ENCODE assay signal across 8 cellular contexts in genomic region chr5:10761842-10762165, GRCh38. TPM values are rescaled to one million over a fixed set of nuclear protein-coding genes. Genes with fewer than 3 reads are reported as not detected.
DNase-seq lines count a peak whose midpoint lies in the region; ATAC-seq and TF ChIP-seq lines count a peak whose summit lies in the region.

No MANE protein-coding gene starts in this region.

- POLR2A ChIA-PET in naive thymus-derived CD8-positive, alpha-beta T cell (lab: Charles Lee), result interaction anchor here (1.5 kb wide), 1 partner anchor 8 kb away, joined by 4 read pairs; no protein-coding TSS in a partner anchor

- peak overlapping the region; percentile 96 for H3K4me3 ChIP-seq in coronary artery

- DNase-seq in activated CD8-positive, alpha-beta memory T cell treated with anti-CD3 and anti-CD28 coated beads, Interleukin-2, amount 10 ng/mL, durations not matched to agents 7 days and 5 days, result no peak
- no peak for DNase-seq in activated CD8-positive, alpha-beta memory T cell treated with anti-CD3 and anti-CD28 coated beads, Interleukin-2, amount 50 U/mL, for 48 hours
- DNase-seq in NCI-H2227 (lab: John Stamatoyannopoulos, UW; ENCODE audit: unreplicated experiment) (peak; percentile 40), coronary artery (ENCODE audit: low spot score) (no peak), NCI-H774 (lab: John Stamatoyannopoulos, UW) (no peak)
- no peak for DNase-seq in naive thymus-derived CD8-positive, alpha-beta T cell
- DNase-seq in stimulated activated CD4-positive, alpha-beta T cell treated with anti-CD3 and anti-CD28 coated beads, Interleukin-4, amount 100 ng/mL, for 4 hours, result no peak
- DNase-seq in stimulated activated CD4-positive, alpha-beta T cell treated with anti-CD3 and anti-CD28 coated beads, Interleukin-1b, Interleukin-23, amount 100 ng/mL, for 48 hours, result no peak

- H3K36me3 Mint-ChIP-seq in activated CD8-positive, alpha-beta memory T cell treated with anti-CD3 and anti-CD28 coated beads, Interleukin-2, amount 10 ng/mL, durations not matched to agents 7 days and 5 days, result peaks cover 7% of the 10 kb centered on the region
- H3K36me3 Mint-ChIP-seq in naive thymus-derived CD8-positive, alpha-beta T cell, result peaks cover 0 to 7% (median 0%) of the 10 kb centered on the region in 3 donors

- H3K27me3 Mint-ChIP-seq in activated CD8-positive, alpha-beta memory T cell treated with anti-CD3 and anti-CD28 coated beads, Interleukin-2, amount 10 ng/mL, durations not matched to agents 7 days and 5 days, result no peaks in the 10 kb centered on the region
- H3K27me3 Mint-ChIP-seq in naive thymus-derived CD8-positive, alpha-beta T cell, result peaks cover 0 to 8% (median 0%) of the 10 kb centered on the region in 5 donors

- peak overlapping the region; percentile 98 for H3K27ac ChIP-seq in coronary artery

- no peak for ATAC-seq in activated CD8-positive, alpha-beta memory T cell treated with anti-CD3 and anti-CD28 coated beads, Interleukin-2, amount 10 ng/mL, durations not matched to agents 7 days and 5 days
- ATAC-seq in naive thymus-derived CD8-positive, alpha-beta T cell, result no peak

- H3K9me3 Mint-ChIP-seq in activated CD8-positive, alpha-beta memory T cell treated with anti-CD3 and anti-CD28 coated beads, Interleukin-2, amount 10 ng/mL, durations not matched to agents 7 days and 5 days (ENCODE audit: low read depth), result no peaks in the 10 kb centered on the region
- no peaks in the 10 kb centered on the region for H3K9me3 Mint-ChIP-seq in naive thymus-derived CD8-positive, alpha-beta T cell

- H3K4me1 Mint-ChIP-seq in activated CD8-positive, alpha-beta memory T cell treated with anti-CD3 and anti-CD28 coated beads, Interleukin-2, amount 10 ng/mL, durations not matched to agents 7 days and 5 days, result peaks cover 37% of the 10 kb centered on the region
- H3K4me1 Mint-ChIP-seq in naive thymus-derived CD8-positive, alpha-beta T cell, result peaks cover 21 to 54% (median 53%) of the 10 kb centered on the region in 4 donors

- H3K4me3 Mint-ChIP-seq in activated CD8-positive, alpha-beta memory T cell treated with anti-CD3 and anti-CD28 coated beads, Interleukin-2, amount 10 ng/mL, durations not matched to agents 7 days and 5 days, result peak overlapping the region; percentile 93
- peak overlapping the region; percentile 75 to 91 (median 82) for H3K4me3 Mint-ChIP-seq in naive thymus-derived CD8-positive, alpha-beta T cell

- peak overlapping the region; percentile 72 for H3K27ac Mint-ChIP-seq in activated CD8-positive, alpha-beta memory T cell treated with anti-CD3 and anti-CD28 coated beads, Interleukin-2, amount 10 ng/mL, durations not matched to agents 7 days and 5 days
- H3K27ac Mint-ChIP-seq in naive thymus-derived CD8-positive, alpha-beta T cell, result peak overlapping the region; percentile 61 to 95 (median 90)

- CTCF ChIA-PET in activated CD8-positive, alpha-beta memory T cell treated with anti-CD3 and anti-CD28 coated beads, Interleukin-2, amount 10 ng/mL, durations not matched to agents 7 days and 5 days (lab: Charles Lee), result no interaction called here

- TF ChIP-seq CTCF in coronary artery (IDR thresholded peaks at IDR 0.05), result no peak

RNA-seq across cellular contexts. Expression of gene DAP, which starts 0.8 kb away (rescaled TPM):
- 10 to 100 TPM; 44.5 to 52.2 TPM for total RNA-seq in activated CD8-positive, alpha-beta memory T cell treated with anti-CD3 and anti-CD28 coated beads, Interleukin-2, amount 10 ng/mL, durations not matched to agents 7 days and 5 days
- total RNA-seq in naive thymus-derived CD8-positive, alpha-beta T cell, result 10 to 100 TPM; 31.0 to 32.3 TPM
- 10 to 100 TPM; 42.7 to 71.9 (median 53.0) TPM for polyA plus RNA-seq in naive thymus-derived CD8-positive, alpha-beta T cell
